In genomic region chr15:66132251-66132816, GRCh38 we compare ENCODE assay signal across 1 cellular context.
TF ChIP-seq lines count a peak whose summit lies in the region.

No MANE protein-coding gene starts in this region.

TF ChIP-seq in K562, 482 proteins besides CTCF, POLR2A, EP300 and RAD21:
- TF ChIP-seq ZNF318 (IDR thresholded peaks at IDR 0.05; ENCODE audit: borderline replicate concordance in 1 of 2, low read depth in 1 of 2) (no peak), POLR3G (IDR thresholded peaks at IDR 0.05; ENCODE audit: extremely low read depth, insufficient read length, insufficient replicate concordance) (no peak), ZNF717 (CRISPR knock-in tag; IDR thresholded peaks at IDR 0.05) (no peak), SMAD4 (CRISPR knock-in tag; conservative IDR thresholded peaks at IDR 0.05) (no peak), KLF10 (CRISPR knock-in tag; IDR thresholded peaks at IDR 0.05) (no peak), CGGBP1 (CRISPR knock-in tag; IDR thresholded peaks at IDR 0.05) (no peak), SMC3 (conservative IDR thresholded peaks at IDR 0.05; ENCODE audit: insufficient read depth, low read depth, low read length) (no peak), NR4A1 (CRISPR knock-in tag; IDR thresholded peaks at IDR 0.05) (no peak), NR4A1 (tag; IDR thresholded peaks at IDR 0.05) (no peak), ZBTB17 (CRISPR knock-in tag; IDR thresholded peaks at IDR 0.05) (peak; percentile 75), ILK (tag; IDR thresholded peaks at IDR 0.05; ENCODE audit: borderline replicate concordance, low read depth) (no peak), CREB5 (CRISPR knock-in tag; IDR thresholded peaks at IDR 0.05) (no peak), ZNF41 (CRISPR knock-in tag; conservative IDR thresholded peaks at IDR 0.05) (no peak), TCF3 (CRISPR knock-in tag; IDR thresholded peaks at IDR 0.05) (no peak), TCF7L2 (IDR thresholded peaks at IDR 0.05; ENCODE audit: low read depth, low read length) (no peak)
- TF ChIP-seq, protein P1, sequence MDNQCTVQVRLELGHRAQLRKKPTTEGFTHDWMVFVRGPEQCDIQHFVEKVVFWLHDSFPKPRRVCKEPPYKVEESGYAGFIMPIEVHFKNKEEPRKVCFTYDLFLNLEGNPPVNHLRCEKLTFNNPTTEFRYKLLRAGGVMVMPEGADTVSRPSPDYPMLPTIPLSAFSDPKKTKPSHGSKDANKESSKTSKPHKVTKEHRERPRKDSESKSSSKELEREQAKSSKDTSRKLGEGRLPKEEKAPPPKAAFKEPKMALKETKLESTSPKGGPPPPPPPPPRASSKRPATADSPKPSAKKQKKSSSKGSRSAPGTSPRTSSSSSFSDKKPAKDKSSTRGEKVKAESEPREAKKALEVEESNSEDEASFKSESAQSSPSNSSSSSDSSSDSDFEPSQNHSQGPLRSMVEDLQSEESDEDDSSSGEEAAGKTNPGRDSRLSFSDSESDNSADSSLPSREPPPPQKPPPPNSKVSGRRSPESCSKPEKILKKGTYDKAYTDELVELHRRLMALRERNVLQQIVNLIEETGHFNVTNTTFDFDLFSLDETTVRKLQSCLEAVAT (IDR thresholded peaks at IDR 0.05): peak in 1 of 2 experiments; percentile 20; a peak in 1 of 4 replicates
- TF ChIP-seq, protein P2, sequence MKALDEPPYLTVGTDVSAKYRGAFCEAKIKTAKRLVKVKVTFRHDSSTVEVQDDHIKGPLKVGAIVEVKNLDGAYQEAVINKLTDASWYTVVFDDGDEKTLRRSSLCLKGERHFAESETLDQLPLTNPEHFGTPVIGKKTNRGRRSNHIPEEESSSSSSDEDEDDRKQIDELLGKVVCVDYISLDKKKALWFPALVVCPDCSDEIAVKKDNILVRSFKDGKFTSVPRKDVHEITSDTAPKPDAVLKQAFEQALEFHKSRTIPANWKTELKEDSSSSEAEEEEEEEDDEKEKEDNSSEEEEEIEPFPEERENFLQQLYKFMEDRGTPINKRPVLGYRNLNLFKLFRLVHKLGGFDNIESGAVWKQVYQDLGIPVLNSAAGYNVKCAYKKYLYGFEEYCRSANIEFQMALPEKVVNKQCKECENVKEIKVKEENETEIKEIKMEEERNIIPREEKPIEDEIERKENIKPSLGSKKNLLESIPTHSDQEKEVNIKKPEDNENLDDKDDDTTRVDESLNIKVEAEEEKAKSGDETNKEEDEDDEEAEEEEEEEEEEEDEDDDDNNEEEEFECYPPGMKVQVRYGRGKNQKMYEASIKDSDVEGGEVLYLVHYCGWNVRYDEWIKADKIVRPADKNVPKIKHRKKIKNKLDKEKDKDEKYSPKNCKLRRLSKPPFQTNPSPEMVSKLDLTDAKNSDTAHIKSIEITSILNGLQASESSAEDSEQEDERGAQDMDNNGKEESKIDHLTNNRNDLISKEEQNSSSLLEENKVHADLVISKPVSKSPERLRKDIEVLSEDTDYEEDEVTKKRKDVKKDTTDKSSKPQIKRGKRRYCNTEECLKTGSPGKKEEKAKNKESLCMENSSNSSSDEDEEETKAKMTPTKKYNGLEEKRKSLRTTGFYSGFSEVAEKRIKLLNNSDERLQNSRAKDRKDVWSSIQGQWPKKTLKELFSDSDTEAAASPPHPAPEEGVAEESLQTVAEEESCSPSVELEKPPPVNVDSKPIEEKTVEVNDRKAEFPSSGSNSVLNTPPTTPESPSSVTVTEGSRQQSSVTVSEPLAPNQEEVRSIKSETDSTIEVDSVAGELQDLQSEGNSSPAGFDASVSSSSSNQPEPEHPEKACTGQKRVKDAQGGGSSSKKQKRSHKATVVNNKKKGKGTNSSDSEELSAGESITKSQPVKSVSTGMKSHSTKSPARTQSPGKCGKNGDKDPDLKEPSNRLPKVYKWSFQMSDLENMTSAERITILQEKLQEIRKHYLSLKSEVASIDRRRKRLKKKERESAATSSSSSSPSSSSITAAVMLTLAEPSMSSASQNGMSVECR (CRISPR knock-in tag; IDR thresholded peaks at IDR 0.05): no peak
- TF ChIP-seq, protein P3, sequence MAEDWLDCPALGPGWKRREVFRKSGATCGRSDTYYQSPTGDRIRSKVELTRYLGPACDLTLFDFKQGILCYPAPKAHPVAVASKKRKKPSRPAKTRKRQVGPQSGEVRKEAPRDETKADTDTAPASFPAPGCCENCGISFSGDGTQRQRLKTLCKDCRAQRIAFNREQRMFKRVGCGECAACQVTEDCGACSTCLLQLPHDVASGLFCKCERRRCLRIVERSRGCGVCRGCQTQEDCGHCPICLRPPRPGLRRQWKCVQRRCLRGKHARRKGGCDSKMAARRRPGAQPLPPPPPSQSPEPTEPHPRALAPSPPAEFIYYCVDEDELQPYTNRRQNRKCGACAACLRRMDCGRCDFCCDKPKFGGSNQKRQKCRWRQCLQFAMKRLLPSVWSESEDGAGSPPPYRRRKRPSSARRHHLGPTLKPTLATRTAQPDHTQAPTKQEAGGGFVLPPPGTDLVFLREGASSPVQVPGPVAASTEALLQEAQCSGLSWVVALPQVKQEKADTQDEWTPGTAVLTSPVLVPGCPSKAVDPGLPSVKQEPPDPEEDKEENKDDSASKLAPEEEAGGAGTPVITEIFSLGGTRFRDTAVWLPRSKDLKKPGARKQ (CRISPR knock-in tag; IDR thresholded peaks at IDR 0.05): no peak
TF ChIP-seq in K562: peak in this region for 2.
